In the genomic region with DNA sequence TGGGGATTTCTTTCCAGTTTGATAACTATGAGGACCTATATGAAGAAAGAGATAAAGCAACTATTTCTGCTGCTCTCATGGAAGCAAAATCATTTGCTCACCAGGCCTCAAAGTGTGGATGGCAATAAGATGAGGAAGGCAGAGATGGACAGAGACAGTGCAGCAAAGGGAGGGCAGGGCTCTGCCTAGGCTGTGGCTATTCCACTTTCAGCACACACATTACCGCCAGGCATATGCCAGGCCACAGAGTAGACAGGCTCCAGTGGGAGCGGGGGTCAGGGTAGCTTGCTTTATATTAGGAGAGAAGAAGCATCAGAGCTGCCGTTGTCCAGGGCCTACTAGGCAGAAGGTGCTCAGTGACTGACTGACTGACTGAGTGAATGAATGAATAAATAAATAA, we compare ENCODE assay signal across 19 cellular contexts. TPM values are rescaled to one million over a fixed set of nuclear protein-coding genes. Genes with fewer than 3 reads are reported as not detected.
A peak's percentile ranks its signal among the peaks of the same experiment; 100 is the strongest.
DNase-seq lines count a peak whose midpoint lies in the region; ATAC-seq and TF ChIP-seq lines count a peak whose summit lies in the region.
"Had no signal": no experiment of that assay in that cellular context is flagged by ENCODE, and none has a peak within 500 bp of the region (broad histone marks: within the 10 kb centered on the region; RNA-seq: fewer than 3 reads in every experiment).

No MANE protein-coding gene starts in this region.

- TF ChIP-seq CTCF in Caco-2 (IDR thresholded peaks at IDR 0.05; ENCODE audit: insufficient read depth in 1 of 2, low read depth in 1 of 2, low read length in 1 of 2, severe bottlenecking in 1 of 2, unreplicated experiment in 1 of 2) (no peak), GM10248 (IDR thresholded peaks at IDR 0.05; ENCODE audit: control extremely low read depth, extremely low read depth, low read depth, missing control alignments) (no peak)

- peaks cover 79% of the 10 kb centered on the region for H3K4me1 Mint-ChIP-seq in T-helper 1 cell treated with Interleukin-12 subunit alpha and Interleukin-12 subunit beta and Interleukin-4 antibody, amounts not matched to agents 30 μg/mL and 1 μg/mL, for 36 hours (ENCODE audit: low read depth)
- peaks cover 86% of the 10 kb centered on the region for H3K4me1 Mint-ChIP-seq in Caco-2 (ENCODE audit: low read depth, unreplicated experiment)
- peaks cover 93% of the 10 kb centered on the region for H3K4me1 Mint-ChIP-seq in activated T-helper 1 cell treated with anti-CD3 and anti-CD28 coated beads, Interleukin-12 subunit alpha, Interleukin-12 subunit beta, Interleukin-2, Interleukin-4 antibody, amounts not matched to agents 30 ng/mL and 10 ng/mL and 1 ng/mL, durations not matched to agents 14 hours and 24 hours and 36 hours (ENCODE audit: low read depth)
- H3K4me1 Mint-ChIP-seq in naive thymus-derived CD4-positive, alpha-beta T cell = peaks cover 67 to 96% (median 91%) of the 10 kb centered on the region in 7 donors

- CTCF ChIA-PET in Caco-2 (lab: Charles Lee) (interaction anchor here (0.9 to 2.2 kb wide), 4 partner anchors 17 to 42 kb away, joined by 3 to 15 read pairs (median 7); no protein-coding TSS in a partner anchor), GM10248 (lab: Yijun Ruan, JAX) (interaction anchor here (0.9 to 1.7 kb wide), 6 partner anchors 18 to 99 kb away, joined by 3 to 10 read pairs (median 4); no protein-coding TSS in a partner anchor)
- CTCF ChIA-PET in naive thymus-derived CD4-positive, alpha-beta T cell (lab: Charles Lee) = no interaction called here

- intact Hi-C loops in Caco-2 (cut with micrococcal nuclease; ENCODE audit: unreplicated experiment) = no loop called here
- intact Hi-C loops in activated T-helper 1 cell treated with anti-CD3 and anti-CD28 coated beads, Interleukin-12 subunit alpha, Interleukin-12 subunit beta, Interleukin-2, Interleukin-4 antibody, amounts not matched to agents 30 ng/mL and 10 ng/mL and 1 ng/mL, durations not matched to agents 14 hours and 24 hours and 36 hours (cut with micrococcal nuclease) = no loop called here
- intact Hi-C loops in naive thymus-derived CD4-positive, alpha-beta T cell (cut with micrococcal nuclease) = no loop called here

- peaks cover 97% of the 10 kb centered on the region for H3K4me1 ChIP-seq in Caco-2
- H3K4me1 ChIP-seq in naive thymus-derived CD4-positive, alpha-beta T cell (ENCODE audit: control insufficient read depth in 2 of 2, insufficient read depth in 2 of 2, low read length in 2 of 2) = peaks cover 51 to 61% of the 10 kb centered on the region in 2 donors

- H3K27ac ChIP-seq in naive thymus-derived CD4-positive, alpha-beta T cell (ENCODE audit: low read depth, low read length) = no peak overlapping the region
- H3K27ac ChIP-seq: 22Rv1 had no signal

- H3K36me3 ChIP-seq in Caco-2 (ENCODE audit: control insufficient read depth, insufficient read depth, low read length) = peaks cover 30% of the 10 kb centered on the region
- H3K36me3 ChIP-seq in naive thymus-derived CD4-positive, alpha-beta T cell (ENCODE audit: control insufficient read depth in 2 of 3, insufficient read depth in 3 of 3, low read length in 3 of 3) = peaks cover 0 to 18% (median 0%) of the 10 kb centered on the region in 3 experiments

- no peak overlapping the region for H3K4me3 ChIP-seq in Caco-2 (ENCODE audit: low read depth, low read length)
- no peak overlapping the region for H3K4me3 ChIP-seq in naive thymus-derived CD4-positive, alpha-beta T cell (ENCODE audit: low read length)

- POLR2A ChIA-PET in Caco-2 (lab: Charles Lee) = interaction anchor here (0.6 kb wide), 1 partner anchor 23 kb away, joined by 3 read pairs; no protein-coding TSS in a partner anchor
- POLR2A ChIA-PET in naive thymus-derived CD4-positive, alpha-beta T cell (lab: Charles Lee) = no interaction called here
- POLR2A ChIA-PET in GM10248 (lab: Yijun Ruan, JAX) = no interaction called here

- no peak for ATAC-seq in naive thymus-derived CD4-positive, alpha-beta T cell
- ATAC-seq: left colon, sciatic nerve had no signal

- peaks cover 52% of the 10 kb centered on the region for H3K36me3 Mint-ChIP-seq in T-helper 1 cell treated with Interleukin-12 subunit alpha and Interleukin-12 subunit beta and Interleukin-4 antibody, amounts not matched to agents 30 μg/mL and 1 μg/mL, for 36 hours (ENCODE audit: low read depth)
- H3K36me3 Mint-ChIP-seq in Caco-2 (ENCODE audit: insufficient read depth, unreplicated experiment) = peaks cover 98% of the 10 kb centered on the region
- peaks cover 78% of the 10 kb centered on the region for H3K36me3 Mint-ChIP-seq in activated T-helper 1 cell treated with anti-CD3 and anti-CD28 coated beads, Interleukin-12 subunit alpha, Interleukin-12 subunit beta, Interleukin-2, Interleukin-4 antibody, amounts not matched to agents 30 ng/mL and 10 ng/mL and 1 ng/mL, durations not matched to agents 14 hours and 24 hours and 36 hours (ENCODE audit: low read depth)
- peaks cover 15 to 55% (median 27%) of the 10 kb centered on the region in 5 donors for H3K36me3 Mint-ChIP-seq in naive thymus-derived CD4-positive, alpha-beta T cell

- H3K27ac Mint-ChIP-seq in T-helper 1 cell treated with Interleukin-12 subunit alpha and Interleukin-12 subunit beta and Interleukin-4 antibody, amounts not matched to agents 30 μg/mL and 1 μg/mL, for 36 hours = peak overlapping the region; percentile 49
- peak overlapping the region; percentile 37 for H3K27ac Mint-ChIP-seq in Caco-2 (ENCODE audit: unreplicated experiment)
- H3K27ac Mint-ChIP-seq in activated T-helper 1 cell treated with anti-CD3 and anti-CD28 coated beads, Interleukin-12 subunit alpha, Interleukin-12 subunit beta, Interleukin-2, Interleukin-4 antibody, amounts not matched to agents 30 ng/mL and 10 ng/mL and 1 ng/mL, durations not matched to agents 14 hours and 24 hours and 36 hours = peak overlapping the region; percentile 67
- peak overlapping the region in 7 of 9 donors; percentile 57 to 99 (median 79) for H3K27ac Mint-ChIP-seq in naive thymus-derived CD4-positive, alpha-beta T cell

- no peak overlapping the region for H3K4me3 Mint-ChIP-seq in T-helper 1 cell treated with Interleukin-12 subunit alpha and Interleukin-12 subunit beta and Interleukin-4 antibody, amounts not matched to agents 30 μg/mL and 1 μg/mL, for 36 hours
- no peak overlapping the region for H3K4me3 Mint-ChIP-seq in Caco-2 (ENCODE audit: unreplicated experiment)
- H3K4me3 Mint-ChIP-seq in activated T-helper 1 cell treated with anti-CD3 and anti-CD28 coated beads, Interleukin-12 subunit alpha, Interleukin-12 subunit beta, Interleukin-2, Interleukin-4 antibody, amounts not matched to agents 30 ng/mL and 10 ng/mL and 1 ng/mL, durations not matched to agents 14 hours and 24 hours and 36 hours = peak overlapping the region; percentile 6
- peak overlapping the region in 1 of 10 donors; percentile 11 for H3K4me3 Mint-ChIP-seq in naive thymus-derived CD4-positive, alpha-beta T cell
- H3K4me3 Mint-ChIP-seq: naive B cell had no signal

- BruUV-seq in Caco-2 (replicated peaks; lab: Mats Ljungman, UMichigan) = no TSS peak

- no peaks in the 10 kb centered on the region for H3K9me3 ChIP-seq in Caco-2
- no peaks in the 10 kb centered on the region for H3K9me3 ChIP-seq in naive thymus-derived CD4-positive, alpha-beta T cell (ENCODE audit: control insufficient read depth in 2 of 3, low read length in 3 of 3)

- H3K27me3 ChIP-seq in Caco-2 (replicated peaks; ENCODE audit: control insufficient read depth, insufficient read depth, low read length) = no peaks in the 10 kb centered on the region
- no peaks in the 10 kb centered on the region for H3K27me3 ChIP-seq in naive thymus-derived CD4-positive, alpha-beta T cell (ENCODE audit: control insufficient read depth in 2 of 2, insufficient read depth in 2 of 2, low read length in 2 of 2)

- H3K27me3 Mint-ChIP-seq in T-helper 1 cell treated with Interleukin-12 subunit alpha and Interleukin-12 subunit beta and Interleukin-4 antibody, amounts not matched to agents 30 μg/mL and 1 μg/mL, for 36 hours (ENCODE audit: low read depth) = no peaks in the 10 kb centered on the region
- H3K27me3 Mint-ChIP-seq in Caco-2 (ENCODE audit: insufficient read depth, unreplicated experiment) = no peaks in the 10 kb centered on the region
- no peaks in the 10 kb centered on the region for H3K27me3 Mint-ChIP-seq in activated T-helper 1 cell treated with anti-CD3 and anti-CD28 coated beads, Interleukin-12 subunit alpha, Interleukin-12 subunit beta, Interleukin-2, Interleukin-4 antibody, amounts not matched to agents 30 ng/mL and 10 ng/mL and 1 ng/mL, durations not matched to agents 14 hours and 24 hours and 36 hours (ENCODE audit: insufficient read depth)
- H3K27me3 Mint-ChIP-seq in naive thymus-derived CD4-positive, alpha-beta T cell = no peaks in the 10 kb centered on the region
- H3K27me3 Mint-ChIP-seq: naive B cell had no signal

- no peaks in the 10 kb centered on the region for H3K9me3 Mint-ChIP-seq in T-helper 1 cell treated with Interleukin-12 subunit alpha and Interleukin-12 subunit beta and Interleukin-4 antibody, amounts not matched to agents 30 μg/mL and 1 μg/mL, for 36 hours
- no peaks in the 10 kb centered on the region for H3K9me3 Mint-ChIP-seq in Caco-2 (ENCODE audit: unreplicated experiment)
- H3K9me3 Mint-ChIP-seq in activated T-helper 1 cell treated with anti-CD3 and anti-CD28 coated beads, Interleukin-12 subunit alpha, Interleukin-12 subunit beta, Interleukin-2, Interleukin-4 antibody, amounts not matched to agents 30 ng/mL and 10 ng/mL and 1 ng/mL, durations not matched to agents 14 hours and 24 hours and 36 hours = no peaks in the 10 kb centered on the region
- H3K9me3 Mint-ChIP-seq in naive thymus-derived CD4-positive, alpha-beta T cell = peaks cover 0 to 2% (median 0%) of the 10 kb centered on the region in 11 donors
- H3K9me3 Mint-ChIP-seq: naive B cell had no signal

- DNase-seq in T-helper 1 cell (no peak), Caco-2 (no peak), NCI-H446 (lab: John Stamatoyannopoulos, UW) (no peak), NCI-H1694 (lab: John Stamatoyannopoulos, UW) (no peak), GM10248 (ENCODE audit: extremely low spot score) (no peak)
- no peak for DNase-seq in activated T-helper 1 cell treated with anti-CD3 and anti-CD28 coated beads, Interleukin-12 subunit alpha, Interleukin-12 subunit beta, Interleukin-2, Interleukin-4 antibody, amounts not matched to agents 30 ng/mL and 10 ng/mL and 1 ng/mL, durations not matched to agents 14 hours and 24 hours and 36 hours (ENCODE audit: low spot score)
- no peak for DNase-seq in naive thymus-derived CD4-positive, alpha-beta T cell
- DNase-seq: activated CD4-positive, alpha-beta T cell treated with anti-CD3 and anti-CD28 coated beads for 48 hours; COR-L47; hippocampal formation; left colon; naive B cell; NCI-H1105; NCI-H510A treated with DMSO at 0.1 percent for 48 hours; stimulated activated naive CD4-positive, alpha-beta T cell treated with Interleukin-2 at 50 U/mL for 16 hours had no signal

RNA-seq across cellular contexts. Expression of gene BCL2L1, which starts 40.9 kb away (rescaled TPM):
- 444 and 469 TPM in 2 replicates for total RNA-seq in Caco-2 (2022)
- 417 and 420 TPM in 2 replicates for total RNA-seq in activated T-helper 1 cell treated with anti-CD3 and anti-CD28 coated beads, Interleukin-12 subunit alpha, Interleukin-12 subunit beta, Interleukin-2, Interleukin-4 antibody, amounts not matched to agents 30 ng/mL and 10 ng/mL and 1 ng/mL, durations not matched to agents 14 hours and 24 hours and 36 hours
- 100 to 1,000 TPM in 1 of 5 experiments, 10 to 100 TPM in 4; 15.0 to 111 (median 19.4) TPM for total RNA-seq in naive thymus-derived CD4-positive, alpha-beta T cell
- polyA plus RNA-seq in naive thymus-derived CD4-positive, alpha-beta T cell = 10 to 100 TPM; 11.5 to 12.7 TPM

RNA-seq across cellular contexts. Expression of gene COX4I2, which starts 44.1 kb away (rescaled TPM):
- total RNA-seq in Caco-2 (2022) = not detected in 2 replicates
- total RNA-seq in activated T-helper 1 cell treated with anti-CD3 and anti-CD28 coated beads, Interleukin-12 subunit alpha, Interleukin-12 subunit beta, Interleukin-2, Interleukin-4 antibody, amounts not matched to agents 30 ng/mL and 10 ng/mL and 1 ng/mL, durations not matched to agents 14 hours and 24 hours and 36 hours = not detected in 2 replicates
- not detected for total RNA-seq in naive thymus-derived CD4-positive, alpha-beta T cell
- polyA plus RNA-seq in naive thymus-derived CD4-positive, alpha-beta T cell = not detected
- total RNA-seq: T-helper 1 cell treated with Interleukin-12 subunit alpha and Interleukin-12 subunit beta and Interleukin-4 antibody, amounts not matched to agents 30 ng/mL and 1 ng/mL, for 36 hours had no signal

RNA-seq across cellular contexts. Expression of gene TPX2, which starts 57.3 kb away (rescaled TPM):
- total RNA-seq in Caco-2 (2022) = 221 and 237 TPM in 2 replicates
- 53.3 and 54.4 TPM in 2 replicates for total RNA-seq in activated T-helper 1 cell treated with anti-CD3 and anti-CD28 coated beads, Interleukin-12 subunit alpha, Interleukin-12 subunit beta, Interleukin-2, Interleukin-4 antibody, amounts not matched to agents 30 ng/mL and 10 ng/mL and 1 ng/mL, durations not matched to agents 14 hours and 24 hours and 36 hours
- 10 to 100 TPM in 1 of 5 experiments, under 1 TPM in 4; 0.16 to 84.3 (median 0.43) TPM for total RNA-seq in naive thymus-derived CD4-positive, alpha-beta T cell
- under 1 TPM in 1 of 2 donors, not detected in 1; 0.09 TPM for polyA plus RNA-seq in naive thymus-derived CD4-positive, alpha-beta T cell
